Comparison of ENCODE assay signal across 1 cellular context in genomic region chr6:146890644-146891434, GRCh38.
TF ChIP-seq lines count a peak whose summit lies in the region.

No MANE protein-coding gene starts in this region.

TF ChIP-seq in K562, 482 proteins besides CTCF, POLR2A, EP300 and RAD21 (continued from another document and continues in another):
- TF ChIP-seq THAP12 (CRISPR knock-in tag; IDR thresholded peaks at IDR 0.05): no peak
- no peak for TF ChIP-seq MEIS2 (IDR thresholded peaks at IDR 0.05; ENCODE audit: partially characterized antibody)
- no peak for TF ChIP-seq BRF1 (IDR thresholded peaks at IDR 0.05; ENCODE audit: borderline replicate concordance, extremely low read depth, insufficient read length)
- no peak for TF ChIP-seq STAT5B (CRISPR knock-in tag; IDR thresholded peaks at IDR 0.05)
- TF ChIP-seq ZNF583 (CRISPR knock-in tag; IDR thresholded peaks at IDR 0.05): no peak; the same call in none of the 2 replicates
- no peak for TF ChIP-seq POLR2AphosphoS2 (IDR thresholded peaks at IDR 0.05; ENCODE audit: low read length)
- TF ChIP-seq ZNF639 (CRISPR knock-in tag; conservative IDR thresholded peaks at IDR 0.05 in 1 of 2, IDR thresholded peaks at IDR 0.05 in 1 of 2): peak in 1 of 2 experiments; percentile 91; a peak in 2 of 4 replicates
- TF ChIP-seq RBM25 (IDR thresholded peaks at IDR 0.05; ENCODE audit: low read depth, low read length, severe bottlenecking): no peak
- no peak; a peak in 1 of 4 replicates for TF ChIP-seq ZNF318 (IDR thresholded peaks at IDR 0.05; ENCODE audit: borderline replicate concordance in 1 of 2, low read depth in 1 of 2)
- TF ChIP-seq ZNF780A (CRISPR knock-in tag; IDR thresholded peaks at IDR 0.05): no peak
- peak; percentile 24 for TF ChIP-seq TSHZ1 (CRISPR knock-in tag; IDR thresholded peaks at IDR 0.05)
- no peak for TF ChIP-seq POLR3G (IDR thresholded peaks at IDR 0.05; ENCODE audit: extremely low read depth, insufficient read length, insufficient replicate concordance)
- no peak for TF ChIP-seq SIN3B (IDR thresholded peaks at IDR 0.05; ENCODE audit: low read depth)
- no peak for TF ChIP-seq IRF1 (CRISPR knock-in tag; IDR thresholded peaks at IDR 0.05; ENCODE audit: borderline replicate concordance)
- no peak for TF ChIP-seq EHMT2 (IDR thresholded peaks at IDR 0.05)
- TF ChIP-seq GTF2B (IDR thresholded peaks at IDR 0.05; ENCODE audit: extremely low read depth, insufficient read length): no peak
- no peak for TF ChIP-seq USF2 (CRISPR knock-in tag; IDR thresholded peaks at IDR 0.05)
- TF ChIP-seq HDAC1 (IDR thresholded peaks at IDR 0.05): no peak
- TF ChIP-seq NR3C1 (CRISPR knock-in tag; IDR thresholded peaks at IDR 0.05): no peak
- TF ChIP-seq TRIM28 (IDR thresholded peaks at IDR 0.05): no peak
- TF ChIP-seq SRSF9 (IDR thresholded peaks at IDR 0.05; ENCODE audit: borderline replicate concordance, low read depth, low read length): no peak
- no peak for TF ChIP-seq FOXP1 (CRISPR knock-in tag; IDR thresholded peaks at IDR 0.05)
- no peak for TF ChIP-seq CHD2 (IDR thresholded peaks at IDR 0.05; ENCODE audit: low read depth, low read length)
- no peak for TF ChIP-seq ZNF75A (CRISPR knock-in tag; IDR thresholded peaks at IDR 0.05)
- TF ChIP-seq ELF1 (tag; IDR thresholded peaks at IDR 0.05): no peak
- no peak; the same call in none of the 2 replicates for TF ChIP-seq GMEB1 (CRISPR knock-in tag; IDR thresholded peaks at IDR 0.05)
- TF ChIP-seq ATF6 (CRISPR knock-in tag; IDR thresholded peaks at IDR 0.05): no peak
- TF ChIP-seq PTBP1 (IDR thresholded peaks at IDR 0.05; ENCODE audit: low read depth, low read length): no peak
- no peak for TF ChIP-seq TEAD4 (IDR thresholded peaks at IDR 0.05; ENCODE audit: low read length)
- TF ChIP-seq TEAD4 (CRISPR knock-in tag; IDR thresholded peaks at IDR 0.05; ENCODE audit: borderline replicate concordance): no peak
- TF ChIP-seq KAT7 (CRISPR knock-in tag; IDR thresholded peaks at IDR 0.05; ENCODE audit: borderline replicate concordance): no peak
- no peak for TF ChIP-seq PHTF2 (CRISPR knock-in tag; IDR thresholded peaks at IDR 0.05)
- TF ChIP-seq HINFP (tag; conservative IDR thresholded peaks at IDR 0.05; ENCODE audit: low read depth): peak; percentile 73
- no peak for TF ChIP-seq SREBF1 (IDR thresholded peaks at IDR 0.05; ENCODE audit: borderline replicate concordance, low read depth, low read length)
- TF ChIP-seq TFAM (CRISPR knock-in tag; conservative IDR thresholded peaks at IDR 0.05): no peak
